Comparison of ENCODE assay signal across 1 cellular context in the genomic region with DNA sequence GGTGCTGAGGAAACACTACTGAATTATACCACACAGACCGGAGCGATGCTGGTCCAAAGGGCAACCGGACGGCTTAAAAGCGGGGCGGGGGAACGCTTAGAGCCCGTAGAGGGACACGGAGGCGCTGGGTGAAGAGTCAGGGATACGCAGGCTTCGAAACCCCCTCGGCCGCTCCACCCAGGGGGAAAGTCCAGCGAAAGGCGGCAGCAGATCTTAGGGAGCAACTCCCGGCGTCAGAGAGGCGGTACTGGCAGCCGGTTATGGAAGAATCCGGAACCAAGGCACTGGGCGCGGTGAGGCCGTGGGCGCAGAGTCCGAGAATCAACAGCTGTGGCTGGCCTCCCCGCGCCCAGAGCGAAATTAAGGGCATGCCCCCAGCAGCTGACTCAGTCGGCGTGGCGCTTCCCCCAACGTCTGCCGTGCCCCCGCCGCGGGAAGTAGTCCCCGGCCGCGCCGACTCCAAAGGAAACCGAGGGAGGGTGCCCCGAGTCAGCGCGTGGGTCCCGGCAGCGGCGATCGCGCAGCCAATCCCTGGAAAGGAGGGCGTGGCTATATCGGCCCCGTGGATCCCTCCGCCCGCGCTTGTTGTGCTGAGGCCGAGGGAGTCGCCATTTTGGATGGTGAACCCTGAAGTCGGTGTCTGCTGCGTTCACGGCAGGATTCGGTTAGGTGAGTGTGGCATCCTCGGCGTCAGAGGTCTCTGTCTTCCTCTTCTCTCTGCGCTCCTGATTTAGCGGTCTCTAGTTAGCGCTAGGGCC.
TF ChIP-seq lines count a peak whose summit lies in the region.

A gene (plus strand): TSS at position 611 of the 758 bp plus-strand sequence. CDS start 20,110 bp downstream, outside the sequence.

TF ChIP-seq in HepG2, 621 proteins besides CTCF, POLR2A, EP300 and RAD21 (continued from another document and continues in another):
- TF ChIP-seq SMARCE1 (IDR thresholded peaks at IDR 0.05; ENCODE audit: borderline replicate concordance) (no peak), NR2C2 (CRISPR knock-in tag; IDR thresholded peaks at IDR 0.05; ENCODE audit: borderline replicate concordance) (peak; percentile 87), SOX13 (IDR thresholded peaks at IDR 0.05) (no peak; the same call in 1 of the 2 replicates), SOX13 (CRISPR knock-in tag; conservative IDR thresholded peaks at IDR 0.05 in 1 of 2, IDR thresholded peaks at IDR 0.05 in 1 of 2) (peak in 1 of 2 experiments; percentile 83; a peak in 2 of 4 replicates), DMAP1 (CRISPR knock-in tag; IDR thresholded peaks at IDR 0.05) (peak; percentile 99), PHF8 (CRISPR knock-in tag; IDR thresholded peaks at IDR 0.05) (peak; percentile 94), GATA4 (IDR thresholded peaks at IDR 0.05; ENCODE audit: borderline replicate concordance, low read depth) (peak; percentile 48; the same call in 1 of the 2 replicates), ZNF343 (CRISPR knock-in tag; IDR thresholded peaks at IDR 0.05) (peak; percentile 92), RNF2 (conservative IDR thresholded peaks at IDR 0.05; ENCODE audit: low read depth) (peak; percentile 88; the same call in 1 of the 2 replicates), MIER3 (CRISPR knock-in tag; IDR thresholded peaks at IDR 0.05; ENCODE audit: borderline replicate concordance) (peak; percentile 96), NFKBIZ (CRISPR knock-in tag; IDR thresholded peaks at IDR 0.05) (peak; percentile 93; the same call in 1 of the 2 replicates), ZNF619 (CRISPR knock-in tag; IDR thresholded peaks at IDR 0.05) (peak; percentile 58; the same call in 1 of the 2 replicates), FOXJ3 (CRISPR knock-in tag; IDR thresholded peaks at IDR 0.05; ENCODE audit: borderline replicate concordance) (peak; percentile 97), MAFK (conservative IDR thresholded peaks at IDR 0.05 in 1 of 2, IDR thresholded peaks at IDR 0.05 in 1 of 2; ENCODE audit: low read length in 2 of 2) (peak in 1 of 2 experiments; percentile 27; a peak in 1 of 4 replicates), ZNF674 (CRISPR knock-in tag; IDR thresholded peaks at IDR 0.05; ENCODE audit: low read depth) (peak; percentile 97), ZNF549 (CRISPR knock-in tag; IDR thresholded peaks at IDR 0.05) (peak; percentile 82; the same call in 1 of the 2 replicates), CREM (IDR thresholded peaks at IDR 0.05) (peak; percentile 65), CREM (CRISPR knock-in tag; IDR thresholded peaks at IDR 0.05) (no peak; the same call in 1 of the 2 replicates)
- TF ChIP-seq, protein P1, sequence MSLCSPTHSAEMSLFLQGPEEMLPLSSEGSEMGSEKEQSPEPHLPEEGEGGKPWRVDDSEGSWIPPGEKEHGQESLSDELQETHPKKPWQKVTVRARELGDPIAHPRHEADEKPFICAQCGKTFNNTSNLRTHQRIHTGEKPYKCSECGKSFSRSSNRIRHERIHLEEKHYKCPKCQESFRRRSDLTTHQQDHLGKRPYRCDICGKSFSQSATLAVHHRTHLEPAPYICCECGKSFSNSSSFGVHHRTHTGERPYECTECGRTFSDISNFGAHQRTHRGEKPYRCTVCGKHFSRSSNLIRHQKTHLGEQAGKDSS (CRISPR knock-in tag; IDR thresholded peaks at IDR 0.05; ENCODE audit: borderline replicate concordance, low read depth): peak; percentile 98; the same call in 1 of the 2 replicates
- TF ChIP-seq, protein P2, sequence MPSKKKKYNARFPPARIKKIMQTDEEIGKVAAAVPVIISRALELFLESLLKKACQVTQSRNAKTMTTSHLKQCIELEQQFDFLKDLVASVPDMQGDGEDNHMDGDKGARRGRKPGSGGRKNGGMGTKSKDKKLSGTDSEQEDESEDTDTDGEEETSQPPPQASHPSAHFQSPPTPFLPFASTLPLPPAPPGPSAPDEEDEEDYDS (CRISPR knock-in tag; IDR thresholded peaks at IDR 0.05): peak; percentile 88
- TF ChIP-seq, protein P3, sequence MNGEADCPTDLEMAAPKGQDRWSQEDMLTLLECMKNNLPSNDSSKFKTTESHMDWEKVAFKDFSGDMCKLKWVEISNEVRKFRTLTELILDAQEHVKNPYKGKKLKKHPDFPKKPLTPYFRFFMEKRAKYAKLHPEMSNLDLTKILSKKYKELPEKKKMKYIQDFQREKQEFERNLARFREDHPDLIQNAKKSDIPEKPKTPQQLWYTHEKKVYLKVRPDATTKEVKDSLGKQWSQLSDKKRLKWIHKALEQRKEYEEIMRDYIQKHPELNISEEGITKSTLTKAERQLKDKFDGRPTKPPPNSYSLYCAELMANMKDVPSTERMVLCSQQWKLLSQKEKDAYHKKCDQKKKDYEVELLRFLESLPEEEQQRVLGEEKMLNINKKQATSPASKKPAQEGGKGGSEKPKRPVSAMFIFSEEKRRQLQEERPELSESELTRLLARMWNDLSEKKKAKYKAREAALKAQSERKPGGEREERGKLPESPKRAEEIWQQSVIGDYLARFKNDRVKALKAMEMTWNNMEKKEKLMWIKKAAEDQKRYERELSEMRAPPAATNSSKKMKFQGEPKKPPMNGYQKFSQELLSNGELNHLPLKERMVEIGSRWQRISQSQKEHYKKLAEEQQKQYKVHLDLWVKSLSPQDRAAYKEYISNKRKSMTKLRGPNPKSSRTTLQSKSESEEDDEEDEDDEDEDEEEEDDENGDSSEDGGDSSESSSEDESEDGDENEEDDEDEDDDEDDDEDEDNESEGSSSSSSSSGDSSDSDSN (CRISPR knock-in tag; IDR thresholded peaks at IDR 0.05): peak; percentile 97
- TF ChIP-seq, protein P4, sequence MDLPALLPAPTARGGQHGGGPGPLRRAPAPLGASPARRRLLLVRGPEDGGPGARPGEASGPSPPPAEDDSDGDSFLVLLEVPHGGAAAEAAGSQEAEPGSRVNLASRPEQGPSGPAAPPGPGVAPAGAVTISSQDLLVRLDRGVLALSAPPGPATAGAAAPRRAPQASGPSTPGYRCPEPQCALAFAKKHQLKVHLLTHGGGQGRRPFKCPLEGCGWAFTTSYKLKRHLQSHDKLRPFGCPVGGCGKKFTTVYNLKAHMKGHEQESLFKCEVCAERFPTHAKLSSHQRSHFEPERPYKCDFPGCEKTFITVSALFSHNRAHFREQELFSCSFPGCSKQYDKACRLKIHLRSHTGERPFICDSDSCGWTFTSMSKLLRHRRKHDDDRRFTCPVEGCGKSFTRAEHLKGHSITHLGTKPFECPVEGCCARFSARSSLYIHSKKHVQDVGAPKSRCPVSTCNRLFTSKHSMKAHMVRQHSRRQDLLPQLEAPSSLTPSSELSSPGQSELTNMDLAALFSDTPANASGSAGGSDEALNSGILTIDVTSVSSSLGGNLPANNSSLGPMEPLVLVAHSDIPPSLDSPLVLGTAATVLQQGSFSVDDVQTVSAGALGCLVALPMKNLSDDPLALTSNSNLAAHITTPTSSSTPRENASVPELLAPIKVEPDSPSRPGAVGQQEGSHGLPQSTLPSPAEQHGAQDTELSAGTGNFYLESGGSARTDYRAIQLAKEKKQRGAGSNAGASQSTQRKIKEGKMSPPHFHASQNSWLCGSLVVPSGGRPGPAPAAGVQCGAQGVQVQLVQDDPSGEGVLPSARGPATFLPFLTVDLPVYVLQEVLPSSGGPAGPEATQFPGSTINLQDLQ (CRISPR knock-in tag; IDR thresholded peaks at IDR 0.05): peak; percentile 98
- TF ChIP-seq, protein P5, sequence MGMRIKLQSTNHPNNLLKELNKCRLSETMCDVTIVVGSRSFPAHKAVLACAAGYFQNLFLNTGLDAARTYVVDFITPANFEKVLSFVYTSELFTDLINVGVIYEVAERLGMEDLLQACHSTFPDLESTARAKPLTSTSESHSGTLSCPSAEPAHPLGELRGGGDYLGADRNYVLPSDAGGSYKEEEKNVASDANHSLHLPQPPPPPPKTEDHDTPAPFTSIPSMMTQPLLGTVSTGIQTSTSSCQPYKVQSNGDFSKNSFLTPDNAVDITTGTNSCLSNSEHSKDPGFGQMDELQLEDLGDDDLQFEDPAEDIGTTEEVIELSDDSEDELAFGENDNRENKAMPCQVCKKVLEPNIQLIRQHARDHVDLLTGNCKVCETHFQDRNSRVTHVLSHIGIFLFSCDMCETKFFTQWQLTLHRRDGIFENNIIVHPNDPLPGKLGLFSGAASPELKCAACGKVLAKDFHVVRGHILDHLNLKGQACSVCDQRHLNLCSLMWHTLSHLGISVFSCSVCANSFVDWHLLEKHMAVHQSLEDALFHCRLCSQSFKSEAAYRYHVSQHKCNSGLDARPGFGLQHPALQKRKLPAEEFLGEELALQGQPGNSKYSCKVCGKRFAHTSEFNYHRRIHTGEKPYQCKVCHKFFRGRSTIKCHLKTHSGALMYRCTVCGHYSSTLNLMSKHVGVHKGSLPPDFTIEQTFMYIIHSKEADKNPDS (CRISPR knock-in tag; IDR thresholded peaks at IDR 0.05): peak; percentile 83
- TF ChIP-seq, protein P6, sequence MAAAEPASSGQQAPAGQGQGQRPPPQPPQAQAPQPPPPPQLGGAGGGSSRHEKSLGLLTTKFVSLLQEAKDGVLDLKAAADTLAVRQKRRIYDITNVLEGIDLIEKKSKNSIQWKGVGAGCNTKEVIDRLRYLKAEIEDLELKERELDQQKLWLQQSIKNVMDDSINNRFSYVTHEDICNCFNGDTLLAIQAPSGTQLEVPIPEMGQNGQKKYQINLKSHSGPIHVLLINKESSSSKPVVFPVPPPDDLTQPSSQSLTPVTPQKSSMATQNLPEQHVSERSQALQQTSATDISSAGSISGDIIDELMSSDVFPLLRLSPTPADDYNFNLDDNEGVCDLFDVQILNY (CRISPR knock-in tag; conservative IDR thresholded peaks at IDR 0.05): peak; percentile 83
- TF ChIP-seq, protein P7, sequence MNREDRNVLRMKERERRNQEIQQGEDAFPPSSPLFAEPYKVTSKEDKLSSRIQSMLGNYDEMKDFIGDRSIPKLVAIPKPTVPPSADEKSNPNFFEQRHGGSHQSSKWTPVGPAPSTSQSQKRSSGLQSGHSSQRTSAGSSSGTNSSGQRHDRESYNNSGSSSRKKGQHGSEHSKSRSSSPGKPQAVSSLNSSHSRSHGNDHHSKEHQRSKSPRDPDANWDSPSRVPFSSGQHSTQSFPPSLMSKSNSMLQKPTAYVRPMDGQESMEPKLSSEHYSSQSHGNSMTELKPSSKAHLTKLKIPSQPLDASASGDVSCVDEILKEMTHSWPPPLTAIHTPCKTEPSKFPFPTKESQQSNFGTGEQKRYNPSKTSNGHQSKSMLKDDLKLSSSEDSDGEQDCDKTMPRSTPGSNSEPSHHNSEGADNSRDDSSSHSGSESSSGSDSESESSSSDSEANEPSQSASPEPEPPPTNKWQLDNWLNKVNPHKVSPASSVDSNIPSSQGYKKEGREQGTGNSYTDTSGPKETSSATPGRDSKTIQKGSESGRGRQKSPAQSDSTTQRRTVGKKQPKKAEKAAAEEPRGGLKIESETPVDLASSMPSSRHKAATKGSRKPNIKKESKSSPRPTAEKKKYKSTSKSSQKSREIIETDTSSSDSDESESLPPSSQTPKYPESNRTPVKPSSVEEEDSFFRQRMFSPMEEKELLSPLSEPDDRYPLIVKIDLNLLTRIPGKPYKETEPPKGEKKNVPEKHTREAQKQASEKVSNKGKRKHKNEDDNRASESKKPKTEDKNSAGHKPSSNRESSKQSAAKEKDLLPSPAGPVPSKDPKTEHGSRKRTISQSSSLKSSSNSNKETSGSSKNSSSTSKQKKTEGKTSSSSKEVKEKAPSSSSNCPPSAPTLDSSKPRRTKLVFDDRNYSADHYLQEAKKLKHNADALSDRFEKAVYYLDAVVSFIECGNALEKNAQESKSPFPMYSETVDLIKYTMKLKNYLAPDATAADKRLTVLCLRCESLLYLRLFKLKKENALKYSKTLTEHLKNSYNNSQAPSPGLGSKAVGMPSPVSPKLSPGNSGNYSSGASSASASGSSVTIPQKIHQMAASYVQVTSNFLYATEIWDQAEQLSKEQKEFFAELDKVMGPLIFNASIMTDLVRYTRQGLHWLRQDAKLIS (CRISPR knock-in tag; IDR thresholded peaks at IDR 0.05): peak; percentile 87
- TF ChIP-seq, protein P8, sequence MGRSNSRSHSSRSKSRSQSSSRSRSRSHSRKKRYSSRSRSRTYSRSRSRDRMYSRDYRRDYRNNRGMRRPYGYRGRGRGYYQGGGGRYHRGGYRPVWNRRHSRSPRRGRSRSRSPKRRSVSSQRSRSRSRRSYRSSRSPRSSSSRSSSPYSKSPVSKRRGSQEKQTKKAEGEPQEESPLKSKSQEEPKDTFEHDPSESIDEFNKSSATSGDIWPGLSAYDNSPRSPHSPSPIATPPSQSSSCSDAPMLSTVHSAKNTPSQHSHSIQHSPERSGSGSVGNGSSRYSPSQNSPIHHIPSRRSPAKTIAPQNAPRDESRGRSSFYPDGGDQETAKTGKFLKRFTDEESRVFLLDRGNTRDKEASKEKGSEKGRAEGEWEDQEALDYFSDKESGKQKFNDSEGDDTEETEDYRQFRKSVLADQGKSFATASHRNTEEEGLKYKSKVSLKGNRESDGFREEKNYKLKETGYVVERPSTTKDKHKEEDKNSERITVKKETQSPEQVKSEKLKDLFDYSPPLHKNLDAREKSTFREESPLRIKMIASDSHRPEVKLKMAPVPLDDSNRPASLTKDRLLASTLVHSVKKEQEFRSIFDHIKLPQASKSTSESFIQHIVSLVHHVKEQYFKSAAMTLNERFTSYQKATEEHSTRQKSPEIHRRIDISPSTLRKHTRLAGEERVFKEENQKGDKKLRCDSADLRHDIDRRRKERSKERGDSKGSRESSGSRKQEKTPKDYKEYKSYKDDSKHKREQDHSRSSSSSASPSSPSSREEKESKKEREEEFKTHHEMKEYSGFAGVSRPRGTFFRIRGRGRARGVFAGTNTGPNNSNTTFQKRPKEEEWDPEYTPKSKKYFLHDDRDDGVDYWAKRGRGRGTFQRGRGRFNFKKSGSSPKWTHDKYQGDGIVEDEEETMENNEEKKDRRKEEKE (IDR thresholded peaks at IDR 0.05): no peak
- TF ChIP-seq, protein P9, sequence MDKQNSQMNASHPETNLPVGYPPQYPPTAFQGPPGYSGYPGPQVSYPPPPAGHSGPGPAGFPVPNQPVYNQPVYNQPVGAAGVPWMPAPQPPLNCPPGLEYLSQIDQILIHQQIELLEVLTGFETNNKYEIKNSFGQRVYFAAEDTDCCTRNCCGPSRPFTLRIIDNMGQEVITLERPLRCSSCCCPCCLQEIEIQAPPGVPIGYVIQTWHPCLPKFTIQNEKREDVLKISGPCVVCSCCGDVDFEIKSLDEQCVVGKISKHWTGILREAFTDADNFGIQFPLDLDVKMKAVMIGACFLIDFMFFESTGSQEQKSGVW (CRISPR knock-in tag; IDR thresholded peaks at IDR 0.05; ENCODE audit: borderline replicate concordance): peak; percentile 95; the same call in 1 of the 2 replicates
- TF ChIP-seq, protein P10, sequence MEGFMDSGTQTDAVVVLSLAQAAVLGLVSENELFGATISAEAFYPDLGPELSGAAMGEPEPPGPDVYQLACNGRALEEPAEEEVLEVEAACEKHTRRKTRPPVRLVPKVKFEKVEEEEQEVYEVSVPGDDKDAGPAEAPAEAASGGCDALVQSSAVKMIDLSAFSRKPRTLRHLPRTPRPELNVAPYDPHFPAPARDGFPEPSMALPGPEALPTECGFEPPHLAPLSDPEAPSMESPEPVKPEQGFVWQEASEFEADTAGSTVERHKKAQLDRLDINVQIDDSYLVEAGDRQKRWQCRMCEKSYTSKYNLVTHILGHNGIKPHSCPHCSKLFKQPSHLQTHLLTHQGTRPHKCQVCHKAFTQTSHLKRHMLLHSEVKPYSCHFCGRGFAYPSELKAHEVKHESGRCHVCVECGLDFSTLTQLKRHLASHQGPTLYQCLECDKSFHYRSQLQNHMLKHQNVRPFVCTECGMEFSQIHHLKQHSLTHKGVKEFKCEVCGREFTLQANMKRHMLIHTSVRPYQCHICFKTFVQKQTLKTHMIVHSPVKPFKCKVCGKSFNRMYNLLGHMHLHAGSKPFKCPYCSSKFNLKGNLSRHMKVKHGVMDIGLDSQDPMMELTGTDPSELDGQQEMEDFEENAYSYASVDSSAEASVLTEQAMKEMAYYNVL (CRISPR knock-in tag; IDR thresholded peaks at IDR 0.05; ENCODE audit: borderline replicate concordance): peak; percentile 79; the same call in 1 of the 2 replicates
- TF ChIP-seq, protein P11, sequence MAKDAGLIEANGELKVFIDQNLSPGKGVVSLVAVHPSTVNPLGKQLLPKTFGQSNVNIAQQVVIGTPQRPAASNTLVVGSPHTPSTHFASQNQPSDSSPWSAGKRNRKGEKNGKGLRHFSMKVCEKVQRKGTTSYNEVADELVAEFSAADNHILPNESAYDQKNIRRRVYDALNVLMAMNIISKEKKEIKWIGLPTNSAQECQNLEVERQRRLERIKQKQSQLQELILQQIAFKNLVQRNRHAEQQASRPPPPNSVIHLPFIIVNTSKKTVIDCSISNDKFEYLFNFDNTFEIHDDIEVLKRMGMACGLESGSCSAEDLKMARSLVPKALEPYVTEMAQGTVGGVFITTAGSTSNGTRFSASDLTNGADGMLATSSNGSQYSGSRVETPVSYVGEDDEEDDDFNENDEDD (CRISPR knock-in tag; IDR thresholded peaks at IDR 0.05; ENCODE audit: borderline replicate concordance): peak; percentile 82
